Comparison of ENCODE assay signal across 23 cellular contexts in genomic region chr7:55193245-55193644, GRCh38.
A peak's percentile ranks its signal among the peaks of the same experiment; 100 is the strongest.
DNase-seq lines count a peak whose midpoint lies in the region; ATAC-seq and TF ChIP-seq lines count a peak whose summit lies in the region.
"Had no signal": no experiment of that assay in that cellular context is flagged by ENCODE, and none has a peak within 500 bp of the region (broad histone marks: within the 10 kb centered on the region; RNA-seq: fewer than 3 reads in every experiment).

No MANE protein-coding gene starts in this region.

- H3K4me1 ChIP-seq in BE2C, result peaks cover 59% of the 10 kb centered on the region
- peaks cover 5% of the 10 kb centered on the region for H3K4me1 ChIP-seq in RWPE2 (ENCODE audit: insufficient read depth, poor library complexity, severe bottlenecking)
- H3K4me1 ChIP-seq in esophagus muscularis mucosa, result peaks cover 21 to 55% (median 47%) of the 10 kb centered on the region in 4 donors

- no peak for ATAC-seq in RWPE2 (ENCODE audit: low read depth)
- ATAC-seq in GM21529 (IDR thresholded peaks at IDR 0.05; ENCODE audit: unreplicated experiment), result no peak
- ATAC-seq: CD8-positive, alpha-beta T cell; mucosa of descending colon had no signal

- H3K4me3 ChIP-seq in BE2C (ENCODE audit: low read depth, low read length), result peak overlapping the region; percentile 19; the same call in 1 of the 2 replicates
- no peak overlapping the region for H3K4me3 ChIP-seq in RWPE2 (ENCODE audit: severe bottlenecking)
- no peak overlapping the region for H3K4me3 ChIP-seq in esophagus muscularis mucosa
- H3K4me3 ChIP-seq: mucosa of descending colon, SK-N-MC, tibial artery had no signal

- TF ChIP-seq POLR2A in esophagus muscularis mucosa (IDR thresholded peaks at IDR 0.05; ENCODE audit: low read depth), result no peak

- TF ChIP-seq CTCF in BE2C (IDR thresholded peaks at IDR 0.05; ENCODE audit: low read depth, low read length), result no peak
- TF ChIP-seq CTCF in RWPE2 (IDR thresholded peaks at IDR 0.05; ENCODE audit: poor library complexity, severe bottlenecking), result no peak
- no peak for TF ChIP-seq CTCF in esophagus muscularis mucosa (IDR thresholded peaks at IDR 0.05)
- TF ChIP-seq CTCF in nephron (IDR thresholded peaks at IDR 0.05; ENCODE audit: unreplicated experiment in 3 of 3), result no peak

- H3K9me3 ChIP-seq in BE2C (no peaks in the 10 kb centered on the region), RWPE2 (ENCODE audit: severe bottlenecking) (no peaks in the 10 kb centered on the region), esophagus muscularis mucosa (no peaks in the 10 kb centered on the region)
- H3K9me3 ChIP-seq: mucosa of descending colon, neutrophil, tibial artery had no signal

- peaks cover 57% of the 10 kb centered on the region for H3K4me1 Mint-ChIP-seq in nephron
- H3K4me1 Mint-ChIP-seq: central memory CD8-positive, alpha-beta T cell had no signal

- H3K36me3 ChIP-seq in BE2C (peaks cover 42% of the 10 kb centered on the region), RWPE2 (ENCODE audit: low read depth) (peaks cover 98% of the 10 kb centered on the region), esophagus muscularis mucosa (peaks cover 0 to 36% (median 7%) of the 10 kb centered on the region in 4 donors)
- H3K36me3 ChIP-seq: neutrophil had no signal

- H3K4me3 Mint-ChIP-seq in nephron, result no peak overlapping the region
- H3K4me3 Mint-ChIP-seq: CD8-positive, alpha-beta T cell; central memory CD8-positive, alpha-beta T cell had no signal

- WGBS in esophagus muscularis mucosa, result 82% methylated on average over 9 of the region's 9 CpGs

- H3K27ac ChIP-seq in RWPE2 (ENCODE audit: poor library complexity, severe bottlenecking) (peak overlapping the region; percentile 74), esophagus muscularis mucosa (replicated peaks in 1 of 4) (peak overlapping the region; percentile 57 to 72 (median 60))
- H3K27ac ChIP-seq: neutrophil, SK-N-MC, tibial artery had no signal

- TF ChIP-seq EP300 in esophagus muscularis mucosa (IDR thresholded peaks at IDR 0.05), result no peak

- H3K27ac Mint-ChIP-seq in nephron, result peak overlapping the region; percentile 80 to 96 (median 91)
- H3K27ac Mint-ChIP-seq: CD8-positive, alpha-beta T cell had no signal

- H3K9me3 Mint-ChIP-seq in nephron, result no peaks in the 10 kb centered on the region
- H3K9me3 Mint-ChIP-seq: CD8-positive, alpha-beta T cell; central memory CD8-positive, alpha-beta T cell had no signal

- DNase-seq in BE2C, result peak; percentile 60
- DNase-seq in RWPE2 (ENCODE audit: low spot score), result no peak
- no peak for DNase-seq in esophagus muscularis mucosa (ENCODE audit: extremely low spot score)
- DNase-seq in NCI-H2107 treated with DMSO at 0.1 percent for 48 hours (lab: John Stamatoyannopoulos, UW; ENCODE audit: unreplicated experiment), result no peak
- no peak for DNase-seq in DMS153 treated with DMSO at 0.1 percent for 48 hours (lab: John Stamatoyannopoulos, UW; ENCODE audit: unreplicated experiment)
- DNase-seq in NCI-H2171 (lab: John Stamatoyannopoulos, UW), result no peak
- DNase-seq: activated gamma-delta T cell; CD8-positive, alpha-beta T cell; DMS79; effector CD8-positive, alpha-beta T cell; H7; hypothalamus; Kasumi-1; mucosa of descending colon; NCI-H1092 treated with DMSO at 0.1 percent for 48 hours; NCI-H526 treated with DMSO at 0.1 percent for 48 hours; stimulated activated naive CD4-positive, alpha-beta T cell; tibial artery had no signal

- H3K27me3 ChIP-seq in BE2C (no peaks in the 10 kb centered on the region), RWPE2 (ENCODE audit: insufficient read depth, poor library complexity, severe bottlenecking) (no peaks in the 10 kb centered on the region), esophagus muscularis mucosa (no peaks in the 10 kb centered on the region)
- H3K27me3 ChIP-seq: neutrophil, tibial artery had no signal

- peaks cover 8% of the 10 kb centered on the region for H3K36me3 Mint-ChIP-seq in nephron (ENCODE audit: low read depth)
- H3K36me3 Mint-ChIP-seq: CD8-positive, alpha-beta T cell had no signal

- peaks cover 4% of the 10 kb centered on the region for H3K27me3 Mint-ChIP-seq in nephron (ENCODE audit: low read depth)

- intact Hi-C loops in esophagus muscularis mucosa (cut with DNase I), result loop anchor here (5.0 to 10.0 kb wide), 2 partner anchors 59 to 178 kb away; partner anchors contain the start of gene EGFR
